1 cellular context compared by ENCODE assay signal in genomic region chr13:114281351-114282142, GRCh38.
TF ChIP-seq lines count a peak whose summit lies in the region.

Gene UPF3A (plus strand): TSS chr13:114281601. CDS start chr13:114281640, 39 bp downstream.

TF ChIP-seq in HepG2, 621 proteins besides CTCF, POLR2A, EP300 and RAD21 (continued from another document and continues in another):
- TF ChIP-seq NR2F2 (IDR thresholded peaks at IDR 0.05; ENCODE audit: borderline replicate concordance, low read depth): peak; percentile 74; the same call in 1 of the 2 replicates
- TF ChIP-seq HDAC1 (CRISPR knock-in tag; IDR thresholded peaks at IDR 0.05): peak; percentile 53
- peak; percentile 62; the same call in 1 of the 2 replicates for TF ChIP-seq TBX2 (CRISPR knock-in tag; IDR thresholded peaks at IDR 0.05; ENCODE audit: borderline replicate concordance)
- 0 out of 2 replicates have a peak, but pooled peaks have one; percentile 35 for TF ChIP-seq ZBTB10 (CRISPR knock-in tag; IDR thresholded peaks at IDR 0.05; ENCODE audit: borderline replicate concordance)
- peak; percentile 79; the same call in 1 of the 2 replicates for TF ChIP-seq ZNF841 (CRISPR knock-in tag; IDR thresholded peaks at IDR 0.05; ENCODE audit: borderline replicate concordance)
- TF ChIP-seq PITX1 (CRISPR knock-in tag; IDR thresholded peaks at IDR 0.05): no peak; the same call in 1 of the 2 replicates
- no peak for TF ChIP-seq ZNF362 (CRISPR knock-in tag; IDR thresholded peaks at IDR 0.05; ENCODE audit: borderline replicate concordance)
- TF ChIP-seq ZNF337 (CRISPR knock-in tag; IDR thresholded peaks at IDR 0.05; ENCODE audit: borderline replicate concordance, low read depth): no peak
- TF ChIP-seq STAG1 (CRISPR knock-in tag; IDR thresholded peaks at IDR 0.05): no peak
- TF ChIP-seq ZNF44 (CRISPR knock-in tag; IDR thresholded peaks at IDR 0.05): no peak
- TF ChIP-seq ZNF382 (CRISPR knock-in tag; IDR thresholded peaks at IDR 0.05; ENCODE audit: borderline replicate concordance): no peak
- no peak for TF ChIP-seq ZNF451 (CRISPR knock-in tag; IDR thresholded peaks at IDR 0.05)
- no peak for TF ChIP-seq GFI1 (CRISPR knock-in tag; IDR thresholded peaks at IDR 0.05; ENCODE audit: borderline replicate concordance)
- TF ChIP-seq ZNF777 (CRISPR knock-in tag; IDR thresholded peaks at IDR 0.05): peak; percentile 67; the same call in 1 of the 2 replicates
- TF ChIP-seq ZKSCAN1 (IDR thresholded peaks at IDR 0.05; ENCODE audit: low read length): no peak
- TF ChIP-seq RBFOX2 (IDR thresholded peaks at IDR 0.05; ENCODE audit: low read depth, low read length): peak; percentile 97
- TF ChIP-seq ZNF282 (IDR thresholded peaks at IDR 0.05; ENCODE audit: partially characterized antibody): no peak
- TF ChIP-seq KMT2B (CRISPR knock-in tag; IDR thresholded peaks at IDR 0.05): no peak; the same call in none of the 2 replicates
- TF ChIP-seq PCBP2 (optimal IDR thresholded peaks at IDR 0.05; ENCODE audit: low read depth, low read length, poor library complexity, severe bottlenecking): no peak
- 0 out of 2 replicates have a peak, but pooled peaks have one; percentile 11 for TF ChIP-seq FOXO1 (CRISPR knock-in tag; IDR thresholded peaks at IDR 0.05)
- TF ChIP-seq ZIK1 (CRISPR knock-in tag; IDR thresholded peaks at IDR 0.05; ENCODE audit: borderline replicate concordance, low read depth): no peak
- TF ChIP-seq ZBTB43 (CRISPR knock-in tag; conservative IDR thresholded peaks at IDR 0.05): no peak; the same call in 1 of the 2 replicates
- no peak for TF ChIP-seq GMEB2 (CRISPR knock-in tag; IDR thresholded peaks at IDR 0.05; ENCODE audit: low read depth)
- no peak for TF ChIP-seq ZNF350 (CRISPR knock-in tag; IDR thresholded peaks at IDR 0.05; ENCODE audit: borderline replicate concordance, low read depth)
- no peak for TF ChIP-seq ZNF644 (CRISPR knock-in tag; IDR thresholded peaks at IDR 0.05; ENCODE audit: low read depth)
- TF ChIP-seq MNT (IDR thresholded peaks at IDR 0.05): no peak
- no peak for TF ChIP-seq ZNF496 (CRISPR knock-in tag; IDR thresholded peaks at IDR 0.05; ENCODE audit: insufficient replicate concordance)
- TF ChIP-seq ZNF557 (CRISPR knock-in tag; IDR thresholded peaks at IDR 0.05): no peak
- peak; percentile 87 for TF ChIP-seq CBFB (CRISPR knock-in tag; IDR thresholded peaks at IDR 0.05)
- TF ChIP-seq THYN1 (CRISPR knock-in tag; IDR thresholded peaks at IDR 0.05; ENCODE audit: borderline replicate concordance, low read depth): no peak
- TF ChIP-seq ZNF737 (CRISPR knock-in tag; IDR thresholded peaks at IDR 0.05; ENCODE audit: borderline replicate concordance): no peak
- TF ChIP-seq ZBTB33 (CRISPR knock-in tag; IDR thresholded peaks at IDR 0.05): no peak
- peak; percentile 68 for TF ChIP-seq MXD1 (CRISPR knock-in tag; IDR thresholded peaks at IDR 0.05)
- TF ChIP-seq MTA1 (CRISPR knock-in tag; IDR thresholded peaks at IDR 0.05; ENCODE audit: borderline replicate concordance): peak; percentile 45; the same call in 1 of the 2 replicates
- TF ChIP-seq NRL (CRISPR knock-in tag; IDR thresholded peaks at IDR 0.05; ENCODE audit: borderline replicate concordance): no peak
- no peak for TF ChIP-seq NFE2L1 (CRISPR knock-in tag; IDR thresholded peaks at IDR 0.05; ENCODE audit: borderline replicate concordance)
- no peak for TF ChIP-seq ZMAT5 (CRISPR knock-in tag; IDR thresholded peaks at IDR 0.05; ENCODE audit: borderline replicate concordance, low read depth)
- TF ChIP-seq ZNF746 (CRISPR knock-in tag; IDR thresholded peaks at IDR 0.05): peak; percentile 64; the same call in 1 of the 2 replicates
- TF ChIP-seq PATZ1 (CRISPR knock-in tag; IDR thresholded peaks at IDR 0.05): no peak; the same call in 1 of the 2 replicates
- no peak for TF ChIP-seq KLF11 (CRISPR knock-in tag; IDR thresholded peaks at IDR 0.05)
- no peak for TF ChIP-seq NR1H2 (CRISPR knock-in tag; IDR thresholded peaks at IDR 0.05; ENCODE audit: borderline replicate concordance, low read depth)
- no peak for TF ChIP-seq CREM (IDR thresholded peaks at IDR 0.05)
- TF ChIP-seq CREM (CRISPR knock-in tag; IDR thresholded peaks at IDR 0.05): no peak
- TF ChIP-seq ZNF563 (CRISPR knock-in tag; IDR thresholded peaks at IDR 0.05): no peak; the same call in 1 of the 2 replicates
- TF ChIP-seq ZNF12 (CRISPR knock-in tag; IDR thresholded peaks at IDR 0.05): no peak
- no peak for TF ChIP-seq BRD4 (CRISPR knock-in tag; IDR thresholded peaks at IDR 0.05)
- TF ChIP-seq DRAP1 (CRISPR knock-in tag; IDR thresholded peaks at IDR 0.05): peak; percentile 70
- TF ChIP-seq ZC3H4 (CRISPR knock-in tag; IDR thresholded peaks at IDR 0.05; ENCODE audit: borderline replicate concordance): no peak
- peak; percentile 57; the same call in 1 of the 2 replicates for TF ChIP-seq HOXA9 (CRISPR knock-in tag; IDR thresholded peaks at IDR 0.05; ENCODE audit: borderline replicate concordance)
- no peak for TF ChIP-seq ZNF513 (CRISPR knock-in tag; conservative IDR thresholded peaks at IDR 0.05)
- peak; percentile 49 for TF ChIP-seq KLF12 (CRISPR knock-in tag; IDR thresholded peaks at IDR 0.05; ENCODE audit: borderline replicate concordance)
- no peak for TF ChIP-seq ZNF143 (CRISPR knock-in tag; IDR thresholded peaks at IDR 0.05)
- no peak for TF ChIP-seq ZNF256 (CRISPR knock-in tag; conservative IDR thresholded peaks at IDR 0.05)
- 0 out of 2 replicates have a peak, but pooled peaks have one; percentile 72 for TF ChIP-seq ZBTB42 (CRISPR knock-in tag; IDR thresholded peaks at IDR 0.05)
